Comparison of ENCODE assay signal across 35 cellular contexts in genomic region chr11:31649129-31649528, GRCh38.
"Had no signal": no experiment of that assay in that cellular context is flagged by ENCODE, and none has a peak within 500 bp of the region (broad histone marks: within the 10 kb centered on the region; RNA-seq: fewer than 3 reads in every experiment).

No MANE protein-coding gene starts in this region.

- H3K4me1 Mint-ChIP-seq: activated B cell treated with CpG ODN at 0.5 μM for 24 hours; activated naive CD4-positive, alpha-beta T cell treated with anti-CD3 and anti-CD28 coated beads, Interleukin-2, amount 50 U/mL, for 24 hours; T-helper 17 cell had no signal

- H3K27ac Mint-ChIP-seq: activated B cell treated with CpG ODN at 0.5 μM for 24 hours; activated CD8-positive, alpha-beta T cell treated with anti-CD3 and anti-CD28 coated beads for 36 hours; activated naive CD4-positive, alpha-beta T cell treated with anti-CD3 and anti-CD28 coated beads for 36 hours; activated naive CD4-positive, alpha-beta T cell treated with anti-CD3 and anti-CD28 coated beads, Interleukin-2, amount 50 U/mL, for 24 hours; activated naive CD8-positive, alpha-beta T cell treated with anti-CD3 and anti-CD28 coated beads for 36 hours; activated naive CD8-positive, alpha-beta T cell treated with anti-CD3 and anti-CD28 coated beads, Interleukin-2, amount 50 U/mL, for 24 hours; activated T-helper 2 cell treated with anti-CD3 and anti-CD28 coated beads, Interferon-gamma antibody, Interleukin-2, Interleukin-4, amounts not matched to agents 10 μg/mL and 5 μg/mL and 100 μg/mL, durations not matched to agents 14 hours and 24 hours and 36 hours; dendritic cell treated with granulocyte-macrophage colony-stimulating factor and Interleukin-4, amounts not matched to agents 40 ng/mL and 50 ng/mL, for 4 days; T-helper 17 cell; T-helper 2 cell treated with Interferon-gamma antibody and Interleukin-4, amounts not matched to agents 5 μg/mL and 100 μg/mL, for 36 hours had no signal

- ATAC-seq: activated CD4-positive, CD25-positive, alpha-beta regulatory T cell treated with anti-CD3 and anti-CD28 coated beads, Interleukin-2, amount 50 U/mL, for 24 hours; activated CD8-positive, alpha-beta T cell treated with anti-CD3 and anti-CD28 coated beads for 36 hours; activated naive CD8-positive, alpha-beta T cell treated with anti-CD3 and anti-CD28 coated beads, Interleukin-2, amount 50 U/mL, for 24 hours; activated T-cell treated with anti-CD3 and anti-CD28 coated beads, Interleukin-2, amount 50 U/mL, for 4 hours; foreskin keratinocyte; gastrocnemius medialis; heart left ventricle; T-helper 17 cell had no signal

- H3K4me3 Mint-ChIP-seq: activated B cell treated with CpG ODN at 0.5 μM for 24 hours; activated CD8-positive, alpha-beta T cell treated with anti-CD3 and anti-CD28 coated beads for 36 hours; activated naive CD4-positive, alpha-beta T cell treated with anti-CD3 and anti-CD28 coated beads for 36 hours; activated naive CD4-positive, alpha-beta T cell treated with anti-CD3 and anti-CD28 coated beads, Interleukin-2, amount 50 U/mL, for 24 hours; activated naive CD8-positive, alpha-beta T cell treated with anti-CD3 and anti-CD28 coated beads for 36 hours; activated naive CD8-positive, alpha-beta T cell treated with anti-CD3 and anti-CD28 coated beads, Interleukin-2, amount 50 U/mL, for 24 hours; activated T-cell treated with anti-CD3 and anti-CD28 coated beads, Interleukin-2, amount 50 U/mL, for 4 hours; dendritic cell treated with granulocyte-macrophage colony-stimulating factor and Interleukin-4, amounts not matched to agents 40 ng/mL and 50 ng/mL, for 4 days; T-helper 17 cell; T-helper 2 cell treated with Interferon-gamma antibody and Interleukin-4, amounts not matched to agents 5 μg/mL and 100 μg/mL, for 36 hours had no signal

- H3K4me1 ChIP-seq: breast epithelium had no signal

- H3K4me3 ChIP-seq: adrenal gland, breast epithelium, cardiac muscle cell, coronary artery, dorsolateral prefrontal cortex, esophagus muscularis mucosa, gastrocnemius medialis, heart left ventricle had no signal

- H3K36me3 ChIP-seq: adrenal gland, breast epithelium, cardiac muscle cell, WERI-Rb-1 had no signal

- H3K27ac ChIP-seq: adrenal gland, breast epithelium, cardiac muscle cell, coronary artery, esophagus muscularis mucosa, foreskin keratinocyte, gastrocnemius medialis, heart left ventricle, WERI-Rb-1 had no signal

- H3K27me3 Mint-ChIP-seq: activated B cell treated with CpG ODN at 0.5 μM for 24 hours; activated CD8-positive, alpha-beta T cell treated with anti-CD3 and anti-CD28 coated beads for 36 hours; activated naive CD4-positive, alpha-beta T cell treated with anti-CD3 and anti-CD28 coated beads, Interleukin-2, amount 50 U/mL, for 24 hours; activated naive CD8-positive, alpha-beta T cell treated with anti-CD3 and anti-CD28 coated beads for 36 hours; activated naive CD8-positive, alpha-beta T cell treated with anti-CD3 and anti-CD28 coated beads, Interleukin-2, amount 50 U/mL, for 24 hours; brain; dendritic cell treated with granulocyte-macrophage colony-stimulating factor and Interleukin-4, amounts not matched to agents 40 ng/mL and 50 ng/mL, for 4 days; T-helper 17 cell had no signal

- DNase-seq: activated B cell treated with CpG ODN at 0.5 μM for 24 hours; activated CD4-positive, alpha-beta T cell treated with anti-CD3 and anti-CD28 coated beads for 48 hours; activated CD4-positive, alpha-beta T cell treated with anti-CD3 and anti-CD28 coated beads, Interleukin-2, amount 50 U/mL, for 1 hour; activated CD4-positive, alpha-beta T cell treated with anti-CD3 and anti-CD28 coated beads, Interleukin-2, amount 50 U/mL, for 48 hours; activated CD8-positive, alpha-beta memory T cell treated with anti-CD3 and anti-CD28 coated beads for 24 hours; activated CD8-positive, alpha-beta T cell treated with anti-CD3 and anti-CD28 coated beads for 36 hours; activated effector memory CD4-positive, alpha-beta T cell treated with anti-CD3 and anti-CD28 coated beads, Interleukin-2, amount 50 U/mL, for 16 hours; activated naive CD4-positive, alpha-beta T cell treated with anti-CD3 and anti-CD28 coated beads for 36 hours; activated naive CD8-positive, alpha-beta T cell treated with anti-CD3 and anti-CD28 coated beads for 36 hours; activated naive CD8-positive, alpha-beta T cell treated with anti-CD3 and anti-CD28 coated beads, Interleukin-2, amount 50 U/mL, for 24 hours; activated T-cell treated with anti-CD3 and anti-CD28 coated beads, Interleukin-2, amount 50 U/mL, for 4 hours; adrenal gland; amygdala; aorta; central memory CD4-positive, alpha-beta T cell; dorsolateral prefrontal cortex; effector memory CD4-positive, alpha-beta T cell; erythroblast; foreskin keratinocyte; gastrocnemius medialis; glutamatergic neuron; heart left ventricle; T-helper 17 cell; T1000; WERI-Rb-1 had no signal

- H3K9me3 ChIP-seq: adrenal gland, breast epithelium, esophagus muscularis mucosa, gastrocnemius medialis, heart left ventricle had no signal

- H3K36me3 Mint-ChIP-seq: brain had no signal

- H3K9me3 Mint-ChIP-seq: activated B cell treated with CpG ODN at 0.5 μM for 24 hours; activated CD8-positive, alpha-beta T cell treated with anti-CD3 and anti-CD28 coated beads for 36 hours; activated naive CD4-positive, alpha-beta T cell treated with anti-CD3 and anti-CD28 coated beads for 36 hours; activated naive CD4-positive, alpha-beta T cell treated with anti-CD3 and anti-CD28 coated beads, Interleukin-2, amount 50 U/mL, for 24 hours; activated naive CD8-positive, alpha-beta T cell treated with anti-CD3 and anti-CD28 coated beads for 36 hours; activated naive CD8-positive, alpha-beta T cell treated with anti-CD3 and anti-CD28 coated beads, Interleukin-2, amount 50 U/mL, for 24 hours; activated T-cell treated with anti-CD3 and anti-CD28 coated beads, Interleukin-2, amount 50 U/mL, for 4 hours; activated T-helper 2 cell treated with anti-CD3 and anti-CD28 coated beads, Interferon-gamma antibody, Interleukin-2, Interleukin-4, amounts not matched to agents 10 μg/mL and 5 μg/mL and 100 μg/mL, durations not matched to agents 14 hours and 24 hours and 36 hours; brain; dendritic cell treated with granulocyte-macrophage colony-stimulating factor and Interleukin-4, amounts not matched to agents 40 ng/mL and 50 ng/mL, for 4 days; T-helper 2 cell treated with Interferon-gamma antibody and Interleukin-4, amounts not matched to agents 5 μg/mL and 100 μg/mL, for 36 hours had no signal

- H3K27me3 ChIP-seq: adrenal gland, breast epithelium, cardiac muscle cell, dorsolateral prefrontal cortex, esophagus muscularis mucosa, foreskin keratinocyte, gastrocnemius medialis, heart left ventricle had no signal
